Comparison of ENCODE assay signal across 13 cellular contexts in genomic region chr17:76196675-76197074, GRCh38. TPM values are rescaled to one million over a fixed set of nuclear protein-coding genes. Genes with fewer than 3 reads are reported as not detected.
A peak's percentile ranks its signal among the peaks of the same experiment; 100 is the strongest.
DNase-seq lines count a peak whose midpoint lies in the region; ATAC-seq, FAIRE-seq and TF ChIP-seq lines count a peak whose summit lies in the region.
"Had no signal": no experiment of that assay in that cellular context is flagged by ENCODE, and none has a peak within 500 bp of the region (broad histone marks: within the 10 kb centered on the region; RNA-seq: fewer than 3 reads in every experiment).

No MANE protein-coding gene starts in this region.

- H3K4me1 Mint-ChIP-seq in activated CD4-positive, alpha-beta T cell treated with anti-CD3 and anti-CD28 coated beads for 36 hours: peaks cover 80% of the 10 kb centered on the region
- peaks cover 69% of the 10 kb centered on the region for H3K4me1 Mint-ChIP-seq in activated CD4-positive, alpha-beta T cell treated with anti-CD3 and anti-CD28 coated beads, Interleukin-2, amount 10 ng/mL, durations not matched to agents 24 days and 14 days
- H3K4me1 Mint-ChIP-seq in stimulated activated naive CD8-positive, alpha-beta T cell treated with anti-CD3 and anti-CD28 coated beads, Interleukin-15, amount 100 ng/mL, for 72 hours: peaks cover 93% of the 10 kb centered on the region

- TF ChIP-seq POLR2A in K562 (conservative IDR thresholded peaks at IDR 0.05) (no peak), lower leg skin (IDR thresholded peaks at IDR 0.05) (no peak), transverse colon (IDR thresholded peaks at IDR 0.05) (no peak)

- 38% methylated on average over 3 of the region's 3 CpGs for WGBS in K562 (ENCODE audit: insufficient coverage, low coverage, missing lambda C conversion rate)
- 37 to 41% methylated on average over 3 of the region's 3 CpGs for WGBS in lower leg skin, 2 donors
- WGBS in transverse colon (ENCODE audit: low coverage in 1 of 2), 2 donors: 75% methylated on average over 3 of the region's 3 CpGs; no CpG with 5 or more reads in 1 of the 2 donors

- H3K4me3 ChIP-seq in K562 (no peak overlapping the region), lower leg skin (ENCODE audit: low read depth, poor library complexity, severe bottlenecking) (no peak overlapping the region), transverse colon (no peak overlapping the region)
- H3K4me3 ChIP-seq: A549 had no signal

- H3K4me3 Mint-ChIP-seq in activated CD4-positive, alpha-beta T cell treated with anti-CD3 and anti-CD28 coated beads for 36 hours: no peak overlapping the region
- no peak overlapping the region for H3K4me3 Mint-ChIP-seq in activated CD4-positive, alpha-beta T cell treated with anti-CD3 and anti-CD28 coated beads, Interleukin-2, amount 10 ng/mL, durations not matched to agents 24 days and 14 days
- H3K4me3 Mint-ChIP-seq in stimulated activated naive CD8-positive, alpha-beta T cell treated with anti-CD3 and anti-CD28 coated beads, Interleukin-15, amount 100 ng/mL, for 72 hours: no peak overlapping the region

- TF ChIP-seq EP300 in K562 (IDR thresholded peaks at IDR 0.05; ENCODE audit: low read length): no peak
- no peak for TF ChIP-seq EP300 in transverse colon (IDR thresholded peaks at IDR 0.05; ENCODE audit: low read depth)

- intact Hi-C loops in activated CD4-positive, alpha-beta T cell treated with anti-CD3 and anti-CD28 coated beads for 36 hours (cut with DNase I, micrococcal nuclease): loop anchor here in 1 of 2 experiments (5.0 kb wide), 1 partner anchor 36 kb away; no protein-coding TSS in a partner anchor
- intact Hi-C loops in activated CD4-positive, alpha-beta T cell treated with anti-CD3 and anti-CD28 coated beads, Interleukin-2, amount 10 ng/mL, durations not matched to agents 24 days and 14 days (cut with micrococcal nuclease): no loop called here
- intact Hi-C loops in K562 (cut with micrococcal nuclease) (loop anchor here (5.0 kb wide), 1 partner anchor 71 kb away; the partner anchor contains the start of gene UBALD2), lower leg skin (cut with DNase I; ENCODE audit: low total_unique reads) (no loop called here), transverse colon (cut with DNase I; ENCODE audit: low total_unique reads) (no loop called here)

- no peaks in the 10 kb centered on the region for H3K9me1 ChIP-seq in K562 (ENCODE audit: control insufficient read depth, insufficient read depth, low read length)

- H4K20me1 ChIP-seq in K562 (replicated peaks; ENCODE audit: control insufficient read depth, insufficient read depth, low read length): no peaks in the 10 kb centered on the region

- H2AFZ ChIP-seq in K562 (ENCODE audit: low read depth, low read length): no peak overlapping the region

- POLR2A ChIA-PET in activated CD4-positive, alpha-beta T cell treated with anti-CD3 and anti-CD28 coated beads for 36 hours (lab: Charles Lee): interaction anchor here (1.4 kb wide), 1 partner anchor 10 kb away, joined by 3 read pairs; no protein-coding TSS in a partner anchor
- POLR2A ChIA-PET in K562 (lab: Yijun Ruan, JAX): interaction anchor here (1.1 to 1.9 kb wide), 6 partner anchors 8 to 143 kb away, joined by 3 to 7 read pairs (median 5); no protein-coding TSS in a partner anchor

- no peak for TF ChIP-seq CTCF in K562 (IDR thresholded peaks at IDR 0.05 in 2 of 3, conservative IDR thresholded peaks at IDR 0.05 in 1 of 3; ENCODE audit: insufficient read depth in 2 of 3, low read depth in 1 of 3, low read length in 3 of 3)
- no peak for TF ChIP-seq CTCF in lower leg skin (IDR thresholded peaks at IDR 0.05)
- no peak for TF ChIP-seq CTCF in transverse colon (IDR thresholded peaks at IDR 0.05)

- H3K79me2 ChIP-seq in K562 (ENCODE audit: control insufficient read depth, insufficient read depth, low read length): peaks cover 35% of the 10 kb centered on the region

- peak overlapping the region; percentile 55 for H3K27ac Mint-ChIP-seq in activated CD4-positive, alpha-beta T cell treated with anti-CD3 and anti-CD28 coated beads for 36 hours
- no peak overlapping the region for H3K27ac Mint-ChIP-seq in activated CD4-positive, alpha-beta T cell treated with anti-CD3 and anti-CD28 coated beads, Interleukin-2, amount 10 ng/mL, durations not matched to agents 24 days and 14 days
- no peak overlapping the region for H3K27ac Mint-ChIP-seq in stimulated activated naive CD8-positive, alpha-beta T cell treated with anti-CD3 and anti-CD28 coated beads, Interleukin-15, amount 100 ng/mL, for 72 hours

- no peak overlapping the region for H3K4me2 ChIP-seq in K562 (ENCODE audit: insufficient read depth, low read length)
- H3K4me2 ChIP-seq: A549 had no signal

- CTCF ChIA-PET in activated CD4-positive, alpha-beta T cell treated with anti-CD3 and anti-CD28 coated beads for 36 hours (lab: Charles Lee): interaction anchor here (1.3 kb wide), 1 partner anchor 14 kb away, joined by 3 read pairs; no protein-coding TSS in a partner anchor
- CTCF ChIA-PET in K562 (lab: Yijun Ruan, JAX; ENCODE audit: low intra/inter-chr PET ratio): no interaction called here

- no TSS peak for BruUV-seq in K562 (replicated peaks; lab: Mats Ljungman, UMichigan)

- H3K27me3 ChIP-seq in K562 (ENCODE audit: control insufficient read depth in 2 of 2, insufficient read depth in 2 of 2, low read length in 2 of 2): no peaks in the 10 kb centered on the region
- H3K27me3 ChIP-seq in transverse colon: no peaks in the 10 kb centered on the region

- no peaks in the 10 kb centered on the region for H3K9me3 ChIP-seq in K562 (replicated peaks; ENCODE audit: control insufficient read depth, insufficient read depth, low read depth, low read length)
- H3K9me3 ChIP-seq in transverse colon: no peaks in the 10 kb centered on the region
- H3K9me3 ChIP-seq: A549 had no signal

- H3K27ac ChIP-seq in K562 (ENCODE audit: extremely low read depth, low read depth, low read length) (peak overlapping the region; percentile 34; the same call in 2 of the 3 replicates), transverse colon (peak overlapping the region in 1 of 4 donors; percentile 39)
- H3K27ac ChIP-seq: A549 had no signal

- no peak for ATAC-seq in activated CD4-positive, alpha-beta T cell treated with anti-CD3 and anti-CD28 coated beads for 36 hours
- ATAC-seq in K562: no peak
- no peak for ATAC-seq in stimulated activated naive CD8-positive, alpha-beta T cell treated with anti-CD3 and anti-CD28 coated beads, Interleukin-15, amount 100 ng/mL, for 72 hours
- no peak for ATAC-seq in HG02610 (IDR thresholded peaks at IDR 0.05; ENCODE audit: unreplicated experiment)
- ATAC-seq: A549 had no signal

- peaks cover 45% of the 10 kb centered on the region for H3K36me3 Mint-ChIP-seq in activated CD4-positive, alpha-beta T cell treated with anti-CD3 and anti-CD28 coated beads for 36 hours (ENCODE audit: low read depth)
- H3K36me3 Mint-ChIP-seq in activated CD4-positive, alpha-beta T cell treated with anti-CD3 and anti-CD28 coated beads, Interleukin-2, amount 10 ng/mL, durations not matched to agents 24 days and 14 days (ENCODE audit: low read depth): peaks cover 57% of the 10 kb centered on the region

- peaks cover 41% of the 10 kb centered on the region; the same call in 2 of the 3 replicates for H3K36me3 ChIP-seq in K562 (ENCODE audit: control insufficient read depth, insufficient read depth, low read length)
- H3K36me3 ChIP-seq in transverse colon: no peaks in the 10 kb centered on the region

- TF ChIP-seq RAD21 in K562 (CRISPR knock-in tag; conservative IDR thresholded peaks at IDR 0.05 in 1 of 2, IDR thresholded peaks at IDR 0.05 in 1 of 2): no peak

- no peak for DNase-seq in activated CD4-positive, alpha-beta T cell treated with anti-CD3 and anti-CD28 coated beads for 36 hours
- DNase-seq in activated CD4-positive, alpha-beta T cell treated with anti-CD3 and anti-CD28 coated beads, Interleukin-2, amount 10 ng/mL, durations not matched to agents 24 days and 14 days: no peak
- DNase-seq in K562 (ENCODE audit: extremely low read depth in 1 of 4, low spot score in 3 of 4) (no peak), lower leg skin (ENCODE audit: low spot score in 2 of 2) (peak; percentile 74 to 88), transverse colon (peak; percentile 33), NCI-H82 treated with DMSO at 0.1 percent for 48 hours (lab: John Stamatoyannopoulos, UW; ENCODE audit: unreplicated experiment) (no peak)
- no peak for DNase-seq in stimulated activated naive CD8-positive, alpha-beta T cell treated with anti-CD3 and anti-CD28 coated beads, Interleukin-15, amount 100 ng/mL, for 72 hours
- DNase-seq: Kasumi-1; NCI-H2227 treated with DMSO at 0.1 percent for 48 hours; stimulated activated naive CD4-positive, alpha-beta T cell had no signal

- no peak for FAIRE-seq in K562 (lab: Jason Lieb, UNC)
- FAIRE-seq: A549 had no signal

- H3K9me3 Mint-ChIP-seq in activated CD4-positive, alpha-beta T cell treated with anti-CD3 and anti-CD28 coated beads for 36 hours (ENCODE audit: low read depth): no peaks in the 10 kb centered on the region
- H3K9me3 Mint-ChIP-seq in activated CD4-positive, alpha-beta T cell treated with anti-CD3 and anti-CD28 coated beads, Interleukin-2, amount 10 ng/mL, durations not matched to agents 24 days and 14 days: no peaks in the 10 kb centered on the region
- no peaks in the 10 kb centered on the region for H3K9me3 Mint-ChIP-seq in stimulated activated naive CD8-positive, alpha-beta T cell treated with anti-CD3 and anti-CD28 coated beads, Interleukin-15, amount 100 ng/mL, for 72 hours

- H3K4me1 ChIP-seq in K562 (replicated peaks in 1 of 2; ENCODE audit: control insufficient read depth in 2 of 2, insufficient read depth in 2 of 2, low read length in 2 of 2) (peaks cover 37 to 55% of the 10 kb centered on the region in 2 experiments), transverse colon (no peaks in the 10 kb centered on the region)
- H3K4me1 ChIP-seq: A549 had no signal

- in situ Hi-C loops in K562 (cut with MboI): loop anchor here (5.0 kb wide), 1 partner anchor 66 kb away; no protein-coding TSS in a partner anchor
- in situ Hi-C loops in transverse colon (cut with MboI; ENCODE audit: low pct_ligation_motif_present in 1 of 4, low pct_unique_long_range_greater_than_20kb in 1 of 4, low sequenced_read_pairs in 3 of 4): loop anchor here in 2 of 4 donors (25.0 kb wide), 2 partner anchors 91 to 284 kb away; partner anchors contain the start of gene MRPL38 (in 1 of the 2)

- no peaks in the 10 kb centered on the region for H3K27me3 Mint-ChIP-seq in activated CD4-positive, alpha-beta T cell treated with anti-CD3 and anti-CD28 coated beads for 36 hours
- H3K27me3 Mint-ChIP-seq in activated CD4-positive, alpha-beta T cell treated with anti-CD3 and anti-CD28 coated beads, Interleukin-2, amount 10 ng/mL, durations not matched to agents 24 days and 14 days: no peaks in the 10 kb centered on the region
- H3K27me3 Mint-ChIP-seq in stimulated activated naive CD8-positive, alpha-beta T cell treated with anti-CD3 and anti-CD28 coated beads, Interleukin-15, amount 100 ng/mL, for 72 hours: no peaks in the 10 kb centered on the region

- peak overlapping the region in 1 of 2 experiments; percentile 32; a peak in 1 of 4 replicates for H3K9ac ChIP-seq in K562 (ENCODE audit: insufficient read depth in 1 of 2, low read depth in 2 of 2, low read length in 2 of 2)

RNA-seq across cellular contexts. Expression of gene RNF157, which starts 43.6 kb away (rescaled TPM):
- 10 to 100 TPM; 24.0 to 39.4 TPM for total RNA-seq in activated CD4-positive, alpha-beta T cell treated with anti-CD3 and anti-CD28 coated beads for 36 hours
- 35.0 and 42.4 TPM in 2 replicates for total RNA-seq in activated CD4-positive, alpha-beta T cell treated with anti-CD3 and anti-CD28 coated beads, Interleukin-2, amount 10 ng/mL, durations not matched to agents 24 days and 14 days
- 105 and 114 TPM in 2 replicates for total RNA-seq in K562 (2011; cell fraction: chromatin; rRNA removed; ENCODE audit: low replicate concordance)
- total RNA-seq in K562 (2011; cell fraction: nucleolus; rRNA removed): 43.7 and 60.5 TPM in 2 replicates
- total RNA-seq in K562 (2011; cell fraction: nucleoplasm; rRNA removed): 85.8 and 127 TPM in 2 replicates
- total RNA-seq in K562 (2014; rRNA removed) (12.7 and 21.6 TPM in 2 replicates), K562 (2014; rRNA removed; fragmentation: Illumina TruSeq; extraction: Trizol) (16.3 and 17.9 TPM in 2 replicates), K562 (2015; rRNA removed; fragmentation: Illumina TruSeq; extraction: Trizol) (28.2 and 28.7 TPM in 2 replicates), K562 (2021) (28.6 and 29.0 TPM in 2 replicates), lower leg skin (1 to 10 TPM in 3 of 4 donors, under 1 TPM in 1; 0.83 to 2.4 (median 1.4) TPM), transverse colon (100 to 1,000 TPM in 1 of 4 donors, 10 to 100 TPM in 3; 32.5 to 164 (median 54.8) TPM)
- polyA plus RNA-seq in K562 (2011; rRNA removed) (30.5 and 37.8 TPM in 2 replicates), K562 (2014; fragmentation: Illumina TruSeq; extraction: Trizol) (29.0 and 31.7 TPM in 2 replicates), K562 (2014; fragmentation: Nextera tagmentation; extraction: Ambion mirVana) (10 to 100 TPM in 1 of 2 experiments, 1 to 10 TPM in 1; 8.1 to 12.7 TPM), K562 (2014; rRNA removed) (20.8 and 26.3 TPM in 2 replicates)
- polyA plus RNA-seq in K562 (2011; cell fraction: cytosol; rRNA removed): 29.5 and 33.1 TPM in 2 replicates
- polyA plus RNA-seq in K562 (2011; cell fraction: nucleus; rRNA removed): 28.4 and 36.3 TPM in 2 replicates
- polyA plus RNA-seq in K562 (2012): 21.3 and 53.9 TPM in 2 replicates
- 40.3 and 41.8 TPM in 2 replicates for polyA minus RNA-seq in K562 (2011; rRNA and poly(A)+ RNA removed)
- polyA minus RNA-seq in K562 (2011; cell fraction: cytosol; rRNA and poly(A)+ RNA removed): 30.4 and 40.2 TPM in 2 replicates
- polyA minus RNA-seq in K562 (2011; cell fraction: nucleus; rRNA and poly(A)+ RNA removed): 13.2 and 28.3 TPM in 2 replicates

RNA-seq across cellular contexts. Expression of gene FOXJ1, which starts 55.6 kb away (rescaled TPM):
- total RNA-seq in activated CD4-positive, alpha-beta T cell treated with anti-CD3 and anti-CD28 coated beads for 36 hours: under 1 TPM; 0.47 to 0.53 TPM
- total RNA-seq in activated CD4-positive, alpha-beta T cell treated with anti-CD3 and anti-CD28 coated beads, Interleukin-2, amount 10 ng/mL, durations not matched to agents 24 days and 14 days: 0.07 and 0.35 TPM in 2 replicates
- total RNA-seq in K562 (2011; cell fraction: chromatin; rRNA removed; ENCODE audit: low replicate concordance): not detected in 2 replicates
- not detected in 2 replicates for total RNA-seq in K562 (2011; cell fraction: nucleolus; rRNA removed)
- total RNA-seq in K562 (2011; cell fraction: nucleoplasm; rRNA removed): not detected in 2 replicates
- total RNA-seq in K562 (2014; rRNA removed) (not detected in 2 replicates), K562 (2014; rRNA removed; fragmentation: Illumina TruSeq; extraction: Trizol) (not detected in 2 replicates), K562 (2015; rRNA removed; fragmentation: Illumina TruSeq; extraction: Trizol) (not detected in 2 replicates), K562 (2021) (0.07 TPM in 2 replicates), lower leg skin (1 to 10 TPM; 1.2 to 2.4 (median 1.8) TPM), transverse colon (1 to 10 TPM in 2 of 4 donors, under 1 TPM in 1, not detected in 1; 0.82 to 7.4 (median 1.9) TPM)
- polyA plus RNA-seq in K562 (2011; rRNA removed) (not detected in 2 replicates), K562 (2014; fragmentation: Illumina TruSeq; extraction: Trizol) (not detected in 2 replicates), K562 (2014; fragmentation: Nextera tagmentation; extraction: Ambion mirVana) (not detected), K562 (2014; rRNA removed) (not detected in 2 replicates)
- polyA plus RNA-seq in K562 (2011; cell fraction: cytosol; rRNA removed): 0.03 TPM in 1 of 2 replicates, not detected in the other
- polyA plus RNA-seq in K562 (2011; cell fraction: nucleus; rRNA removed): not detected in 2 replicates
- polyA plus RNA-seq in K562 (2012): 0.06 TPM in 1 of 2 replicates, not detected in the other
- not detected in 2 replicates for polyA minus RNA-seq in K562 (2011; rRNA and poly(A)+ RNA removed)
- polyA minus RNA-seq in K562 (2011; cell fraction: cytosol; rRNA and poly(A)+ RNA removed): not detected in 2 replicates
- 0.11 TPM in 1 of 2 replicates, not detected in the other for polyA minus RNA-seq in K562 (2011; cell fraction: nucleus; rRNA and poly(A)+ RNA removed)
- total RNA-seq: Daoy had no signal

Comparison
In these comparisons a context has a peak if more than half of its experiments do, and no peak if none do; other contexts are left out.
1. DNase-seq: peak in lower leg skin (2 of 2) and transverse colon (single experiment); none in activated CD4-positive, alpha-beta T cell treated with anti-CD3 and anti-CD28 coated beads for 36 hours (single experiment), activated CD4-positive, alpha-beta T cell treated with anti-CD3 and anti-CD28 coated beads, Interleukin-2, amount 10 ng/mL, durations not matched to agents 24 days and 14 days (single experiment), K562 (0 of 4), NCI-H82 treated with DMSO at 0.1 percent for 48 hours (single experiment) and stimulated activated naive CD8-positive, alpha-beta T cell treated with anti-CD3 and anti-CD28 coated beads, Interleukin-15, amount 100 ng/mL, for 72 hours (0 of 2).
2. RNA of gene RNF157, which starts 43.6 kb away (total RNA-seq): 32.5 to 164 TPM in transverse colon, 24.0 to 39.4 TPM in activated CD4-positive, alpha-beta T cell treated with anti-CD3 and anti-CD28 coated beads for 36 hours, 35.0 to 42.4 TPM in activated CD4-positive, alpha-beta T cell treated with anti-CD3 and anti-CD28 coated beads, Interleukin-2, amount 10 ng/mL, durations not matched to agents 24 days and 14 days and 12.7 to 127 TPM in K562; 0.83 to 2.4 TPM in lower leg skin; every median in the first group is over 4 times any median in the second.